1 cellular context compared by ENCODE assay signal in the genomic region with DNA sequence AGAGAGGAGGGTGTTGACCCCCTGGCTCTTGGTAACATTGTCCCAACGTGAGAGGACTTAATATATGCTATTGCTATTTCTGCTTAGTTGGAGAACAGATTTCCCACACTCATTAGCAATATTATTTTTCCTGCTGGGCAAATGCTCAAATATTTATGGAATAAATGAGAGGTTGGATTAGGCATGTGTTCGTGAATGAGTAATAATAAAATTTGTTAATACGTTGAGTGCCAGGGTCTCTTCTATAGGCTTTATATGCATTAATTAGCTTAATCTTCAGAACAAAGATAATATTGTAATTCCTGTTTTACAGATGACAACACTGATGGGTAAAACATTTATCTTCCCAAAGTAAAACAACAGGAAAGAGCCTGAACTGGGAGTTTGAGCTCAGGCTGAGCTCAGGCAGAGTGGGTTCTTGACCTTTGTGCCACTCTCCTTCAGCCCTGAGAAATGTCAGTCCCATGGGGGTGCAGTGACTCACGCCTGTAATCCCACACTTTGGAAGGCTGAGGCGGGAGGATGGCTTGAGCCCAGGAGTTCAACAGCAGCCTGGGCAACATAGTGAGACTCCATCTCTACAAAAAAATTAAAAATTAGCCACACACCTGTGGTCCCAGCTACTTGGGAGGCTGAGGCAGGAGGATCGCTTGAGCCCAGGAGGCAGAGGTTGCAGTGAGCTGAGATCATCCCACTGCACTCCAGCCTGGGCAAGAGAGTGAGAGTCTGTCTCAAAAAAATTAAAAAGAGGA.
TF ChIP-seq lines count a peak whose summit lies in the region.

No MANE protein-coding gene starts in this region.

TF ChIP-seq in liver, 16 proteins besides CTCF, POLR2A, EP300 and RAD21 (continued from another document):
- no peak for TF ChIP-seq FOXA2 (IDR thresholded peaks at IDR 0.05)
- TF ChIP-seq GABPA (IDR thresholded peaks at IDR 0.05 in 1 of 2, conservative IDR thresholded peaks at IDR 0.05 in 1 of 2), result no peak
- no peak for TF ChIP-seq EGR1 (IDR thresholded peaks at IDR 0.05; ENCODE audit: low read depth in 2 of 2)
- TF ChIP-seq, protein P1, sequence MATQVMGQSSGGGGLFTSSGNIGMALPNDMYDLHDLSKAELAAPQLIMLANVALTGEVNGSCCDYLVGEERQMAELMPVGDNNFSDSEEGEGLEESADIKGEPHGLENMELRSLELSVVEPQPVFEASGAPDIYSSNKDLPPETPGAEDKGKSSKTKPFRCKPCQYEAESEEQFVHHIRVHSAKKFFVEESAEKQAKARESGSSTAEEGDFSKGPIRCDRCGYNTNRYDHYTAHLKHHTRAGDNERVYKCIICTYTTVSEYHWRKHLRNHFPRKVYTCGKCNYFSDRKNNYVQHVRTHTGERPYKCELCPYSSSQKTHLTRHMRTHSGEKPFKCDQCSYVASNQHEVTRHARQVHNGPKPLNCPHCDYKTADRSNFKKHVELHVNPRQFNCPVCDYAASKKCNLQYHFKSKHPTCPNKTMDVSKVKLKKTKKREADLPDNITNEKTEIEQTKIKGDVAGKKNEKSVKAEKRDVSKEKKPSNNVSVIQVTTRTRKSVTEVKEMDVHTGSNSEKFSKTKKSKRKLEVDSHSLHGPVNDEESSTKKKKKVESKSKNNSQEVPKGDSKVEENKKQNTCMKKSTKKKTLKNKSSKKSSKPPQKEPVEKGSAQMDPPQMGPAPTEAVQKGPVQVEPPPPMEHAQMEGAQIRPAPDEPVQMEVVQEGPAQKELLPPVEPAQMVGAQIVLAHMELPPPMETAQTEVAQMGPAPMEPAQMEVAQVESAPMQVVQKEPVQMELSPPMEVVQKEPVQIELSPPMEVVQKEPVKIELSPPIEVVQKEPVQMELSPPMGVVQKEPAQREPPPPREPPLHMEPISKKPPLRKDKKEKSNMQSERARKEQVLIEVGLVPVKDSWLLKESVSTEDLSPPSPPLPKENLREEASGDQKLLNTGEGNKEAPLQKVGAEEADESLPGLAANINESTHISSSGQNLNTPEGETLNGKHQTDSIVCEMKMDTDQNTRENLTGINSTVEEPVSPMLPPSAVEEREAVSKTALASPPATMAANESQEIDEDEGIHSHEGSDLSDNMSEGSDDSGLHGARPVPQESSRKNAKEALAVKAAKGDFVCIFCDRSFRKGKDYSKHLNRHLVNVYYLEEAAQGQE (IDR thresholded peaks at IDR 0.05), result no peak
- no peak for TF ChIP-seq HNF4A (conservative IDR thresholded peaks at IDR 0.05)
- no peak for TF ChIP-seq JUND (IDR thresholded peaks at IDR 0.05)
- TF ChIP-seq, protein P2, sequence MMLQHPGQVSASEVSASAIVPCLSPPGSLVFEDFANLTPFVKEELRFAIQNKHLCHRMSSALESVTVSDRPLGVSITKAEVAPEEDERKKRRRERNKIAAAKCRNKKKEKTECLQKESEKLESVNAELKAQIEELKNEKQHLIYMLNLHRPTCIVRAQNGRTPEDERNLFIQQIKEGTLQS (IDR thresholded peaks at IDR 0.05), result no peak
- no peak for TF ChIP-seq HNF4G (IDR thresholded peaks at IDR 0.05)
- TF ChIP-seq SP1 (IDR thresholded peaks at IDR 0.05), result no peak
- no peak for TF ChIP-seq NR2F2 (IDR thresholded peaks at IDR 0.05)
- TF ChIP-seq, protein P3, sequence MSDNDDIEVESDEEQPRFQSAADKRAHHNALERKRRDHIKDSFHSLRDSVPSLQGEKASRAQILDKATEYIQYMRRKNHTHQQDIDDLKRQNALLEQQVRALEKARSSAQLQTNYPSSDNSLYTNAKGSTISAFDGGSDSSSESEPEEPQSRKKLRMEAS (IDR thresholded peaks at IDR 0.05), result no peak
- TF ChIP-seq RXRA (IDR thresholded peaks at IDR 0.05), result no peak
- no peak for TF ChIP-seq YY1 (IDR thresholded peaks at IDR 0.05)
